12 cellular contexts compared by ENCODE assay signal in the genomic region with DNA sequence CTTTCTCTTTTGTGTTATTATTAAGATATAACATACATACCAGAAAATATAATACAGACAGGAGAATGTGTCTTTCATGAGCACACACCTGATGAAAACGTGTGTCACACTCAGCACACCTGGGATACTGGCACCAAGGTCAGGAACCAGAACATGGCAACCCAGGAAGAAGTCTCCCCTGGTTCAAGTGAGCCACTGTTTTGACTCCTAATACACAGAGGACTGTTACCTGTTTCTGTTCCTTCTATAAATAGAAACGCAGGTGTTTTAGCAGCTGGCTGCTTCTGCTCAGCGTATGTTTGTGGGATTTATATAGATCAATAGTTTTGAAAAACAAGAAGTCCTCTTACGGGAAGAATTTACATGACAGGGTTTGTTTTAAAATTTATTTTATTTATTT. TPM values are rescaled to one million over a fixed set of nuclear protein-coding genes. Genes with fewer than 3 reads are reported as not detected.
DNase-seq lines count a peak whose midpoint lies in the region; ATAC-seq and TF ChIP-seq lines count a peak whose summit lies in the region.
"Had no signal": no experiment of that assay in that cellular context is flagged by ENCODE, and none has a peak within 500 bp of the region (broad histone marks: within the 10 kb centered on the region; RNA-seq: fewer than 3 reads in every experiment).

No MANE protein-coding gene starts in this region.

- intact Hi-C loops in heart left ventricle (cut with DNase I) = loop anchor here in 7 of 10 donors (5.0 to 10.0 kb wide), 5 partner anchors 37 to 61 kb away; no protein-coding TSS in a partner anchor
- intact Hi-C loops in cardiac septum (cut with DNase I) = no loop called here
- intact Hi-C loops in Panc1 (cut with micrococcal nuclease; ENCODE audit: unreplicated experiment) = no loop called here
- intact Hi-C loops in left lung (cut with DNase I) = loop anchor here (10.0 kb wide), 2 partner anchors 49 to 61 kb away; no protein-coding TSS in a partner anchor

- in situ Hi-C loops in Panc1 (cut with HindIII; ENCODE audit: low pct_unique_long_range_greater_than_20kb, low sequenced_read_pairs) = no loop called here

- CTCF ChIA-PET in Panc1 (lab: Charles Lee) = no interaction called here

- ATAC-seq in heart left ventricle (no peak), Panc1 (no peak), left lung (no peak), upper lobe of left lung (ENCODE audit: low FRiP score in 2 of 2) (no peak), GM21825 (IDR thresholded peaks at IDR 0.05; ENCODE audit: unreplicated experiment) (no peak)

- H3K4me1 ChIP-seq in heart left ventricle = peaks cover 3 to 77% (median 36%) of the 10 kb centered on the region in 12 donors
- H3K4me1 ChIP-seq in Panc1 (ENCODE audit: control insufficient read depth, insufficient read depth, low read length) = peaks cover 72% of the 10 kb centered on the region
- H3K4me1 ChIP-seq in left lung = peaks cover 22 to 86% of the 10 kb centered on the region in 2 donors
- H3K4me1 ChIP-seq in upper lobe of left lung = peaks cover 43 to 69% (median 56%) of the 10 kb centered on the region in 4 donors

- no peak for DNase-seq in heart left ventricle
- no peak for DNase-seq in cardiac septum (ENCODE audit: low spot score)
- DNase-seq in Panc1 (ENCODE audit: low read depth, low spot score) = no peak
- no peak for DNase-seq in left lung
- DNase-seq in upper lobe of left lung = no peak
- DNase-seq in activated CD4-positive, alpha-beta T cell treated with anti-CD3 and anti-CD28 coated beads, Interleukin-2, amount 50 U/mL, for 48 hours = no peak
- no peak for DNase-seq in middle frontal gyrus (ENCODE audit: extremely low spot score, low spot score)
- DNase-seq: activated naive CD8-positive, alpha-beta T cell treated with anti-CD3 and anti-CD28 coated beads for 36 hours; effector memory CD4-positive, alpha-beta T cell; hypothalamus; NCI-H2227 treated with DMSO at 0.1 percent for 48 hours had no signal

- WGBS in heart left ventricle, 4 donors = 68 to 73% (median 69%) methylated on average over 4 of the region's 4 CpGs
- WGBS in upper lobe of left lung, 2 donors = 69 to 83% methylated on average over 4 of the region's 4 CpGs

- no TSS peak for BruUV-seq in Panc1 (replicated peaks; lab: Mats Ljungman, UMichigan)

- no peak for TF ChIP-seq EP300 in upper lobe of left lung (IDR thresholded peaks at IDR 0.05)

- H3K36me3 ChIP-seq in heart left ventricle (peaks cover 0 to 61% (median 44%) of the 10 kb centered on the region in 9 donors), Panc1 (ENCODE audit: control insufficient read depth, insufficient read depth, low read length) (peaks cover 28% of the 10 kb centered on the region), left lung (peaks cover 0 to 45% of the 10 kb centered on the region in 2 donors), upper lobe of left lung (peaks cover 4 to 54% (median 8%) of the 10 kb centered on the region in 4 donors)

- H3K27me3 ChIP-seq in heart left ventricle (no peaks in the 10 kb centered on the region), Panc1 (ENCODE audit: control insufficient read depth, insufficient read depth, low read length) (no peaks in the 10 kb centered on the region), left lung (no peaks in the 10 kb centered on the region), upper lobe of left lung (peaks cover 0 to 2% (median 0%) of the 10 kb centered on the region in 4 donors)

- H3K4me3 ChIP-seq in heart left ventricle (peak overlapping the region in 11 of 12 donors; percentile 10 to 95 (median 74)), Panc1 (ENCODE audit: low read depth in 2 of 2, low read length in 2 of 2) (peak overlapping the region; percentile 77 to 98), left lung (peak overlapping the region in 1 of 2 donors; percentile 78), upper lobe of left lung (peak overlapping the region; percentile 1 to 98 (median 80))

- H3K9me3 ChIP-seq in heart left ventricle = peaks cover 0 to under 1% (median 0%) of the 10 kb centered on the region in 12 donors
- no peaks in the 10 kb centered on the region for H3K9me3 ChIP-seq in Panc1 (ENCODE audit: control insufficient read depth, insufficient read depth, low read depth, low read length)
- no peaks in the 10 kb centered on the region for H3K9me3 ChIP-seq in left lung
- no peaks in the 10 kb centered on the region for H3K9me3 ChIP-seq in upper lobe of left lung

- TF ChIP-seq CTCF in heart left ventricle (IDR thresholded peaks at IDR 0.05) = no peak
- TF ChIP-seq CTCF in Panc1 (IDR thresholded peaks at IDR 0.05) = no peak
- TF ChIP-seq CTCF in left lung (IDR thresholded peaks at IDR 0.05) = no peak
- no peak for TF ChIP-seq CTCF in upper lobe of left lung (IDR thresholded peaks at IDR 0.05)

- POLR2A ChIA-PET in Panc1 (lab: Charles Lee) = interaction anchor here (1.1 kb wide), 1 partner anchor 11 kb away, joined by 3 read pairs; no protein-coding TSS in a partner anchor

- no peak for TF ChIP-seq POLR2A in heart left ventricle (IDR thresholded peaks at IDR 0.05)
- TF ChIP-seq POLR2A in upper lobe of left lung (IDR thresholded peaks at IDR 0.05) = no peak

- H3K27ac ChIP-seq in heart left ventricle (peak overlapping the region; percentile 82 to 98 (median 92)), Panc1 (ENCODE audit: low read length) (peak overlapping the region; percentile 99), left lung (peak overlapping the region; percentile 82 to 88), upper lobe of left lung (peak overlapping the region; percentile 96 to 99 (median 98))

RNA-seq across cellular contexts. Expression of a gene that starts 3.5 kb away (rescaled TPM):
- total RNA-seq in heart left ventricle (100 to 1,000 TPM in 1 of 9 donors, 10 to 100 TPM in 8; 43.6 to 116 (median 53.7) TPM), cardiac septum (44.2 TPM), Panc1 (2021; ENCODE audit: unreplicated experiment) (279 TPM), left lung (100 to 1,000 TPM in 1 of 2 donors, 10 to 100 TPM in 1; 84.7 to 151 TPM), upper lobe of left lung (100 to 1,000 TPM; 100 to 291 (median 145) TPM)
- 10 to 100 TPM; 26.6 to 69.5 TPM for polyA plus RNA-seq in heart left ventricle
- polyA plus RNA-seq in Panc1 (2012; ENCODE audit: insufficient read length) = 156 TPM

Comparison
In these comparisons a context has a peak if more than half of its experiments do, and no peak if none do; other contexts are left out.
1. intact Hi-C loops: an anchor here in heart left ventricle (5.0 to 10.0 kb wide) and left lung (10.0 kb wide); none called in cardiac septum and Panc1.